ENCODE assay signal across 9 cellular contexts in the genomic region with DNA sequence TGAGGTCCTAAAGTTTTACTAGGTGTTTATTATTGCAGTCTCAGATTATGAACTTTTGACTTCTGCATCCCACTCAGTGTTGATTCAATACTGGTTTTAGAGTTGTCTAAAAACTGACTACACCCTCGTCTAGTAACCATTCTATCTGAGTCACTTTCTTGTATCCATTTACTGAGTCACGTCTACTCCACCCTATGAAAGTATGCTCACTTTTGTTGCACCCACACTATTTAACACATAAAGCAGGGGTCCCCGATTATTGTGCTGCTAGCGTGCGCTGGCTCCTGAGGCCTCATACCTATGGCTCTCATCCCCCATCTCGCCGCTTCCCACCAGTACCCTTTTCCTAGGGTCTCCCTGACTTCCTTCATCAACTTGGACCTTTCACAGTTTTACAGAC. TPM values are rescaled to one million over a fixed set of nuclear protein-coding genes. Genes with fewer than 3 reads are reported as not detected.
DNase-seq lines count a peak whose midpoint lies in the region; ATAC-seq, FAIRE-seq and TF ChIP-seq lines count a peak whose summit lies in the region.
"Had no signal": no experiment of that assay in that cellular context is flagged by ENCODE, and none has a peak within 500 bp of the region (broad histone marks: within the 10 kb centered on the region; RNA-seq: fewer than 3 reads in every experiment).

No MANE protein-coding gene starts in this region.

- CTCF ChIA-PET in PC-9 (lab: Charles Lee) = no interaction called here

- H3K27ac ChIP-seq in PC-9 = peak overlapping the region; percentile 68
- H3K27ac ChIP-seq in heart right ventricle = no peak overlapping the region
- H3K27ac ChIP-seq in H9 (ENCODE audit: insufficient read length, low read depth, low read length) = no peak overlapping the region

- peaks cover 4% of the 10 kb centered on the region for H3K27me3 Mint-ChIP-seq in glutamatergic neuron (ENCODE audit: unreplicated experiment)
- H3K27me3 Mint-ChIP-seq in H9 (ENCODE audit: low read depth) = peaks cover 10% of the 10 kb centered on the region

- no peak overlapping the region for H3K18ac ChIP-seq in H9 (ENCODE audit: insufficient read length, low read depth, low read length)

- H2BK12ac ChIP-seq in H9 (ENCODE audit: insufficient read length, low read depth, low read length) = no peak overlapping the region

- no peak overlapping the region for H2BK20ac ChIP-seq in H9 (ENCODE audit: low read depth, low read length, poor library complexity, severe bottlenecking)

- peaks cover 24% of the 10 kb centered on the region for H3F3A ChIP-seq in PC-9 (ENCODE audit: insufficient read depth, low read depth)

- TF ChIP-seq CTCF in PC-9 (conservative IDR thresholded peaks at IDR 0.05) (no peak), bronchial epithelial cell (IDR thresholded peaks at IDR 0.05; ENCODE audit: insufficient read depth, low read length, severe bottlenecking) (no peak), glutamatergic neuron (IDR thresholded peaks at IDR 0.05; ENCODE audit: partially characterized antibody, unreplicated experiment) (no peak), heart right ventricle (IDR thresholded peaks at IDR 0.05) (no peak), H9 (conservative IDR thresholded peaks at IDR 0.05) (no peak)

- 82 to 91% methylated on average over 7 of the region's 7 CpGs for WGBS in heart right ventricle, 2 donors
- WGBS in H9 (ENCODE audit: extremely low coverage, insufficient read length, low lambda C conversion rate) = no CpG with 5 or more reads among the region's 7 CpGs

- H3K79me2 ChIP-seq in PC-9 (ENCODE audit: low read depth) = 0 out of 2 replicates have a peak, but pooled peaks cover 5% of the 10 kb centered on the region
- no peaks in the 10 kb centered on the region for H3K79me2 ChIP-seq in H9 (ENCODE audit: insufficient read depth, low read length)

- no peak overlapping the region for H3T11ph ChIP-seq in H9 (ENCODE audit: low read length)

- H4K20me1 ChIP-seq in PC-9 (ENCODE audit: insufficient read depth) = no peaks in the 10 kb centered on the region
- H4K20me1 ChIP-seq in H9 (ENCODE audit: control insufficient read depth, insufficient read depth, insufficient read length) = no peaks in the 10 kb centered on the region

- H2AFZ ChIP-seq in PC-9 (0 out of 2 replicates have a peak overlapping the region, but pooled peaks have one; percentile 50), H9 (ENCODE audit: low read length) (no peak overlapping the region)

- H3K27ac Mint-ChIP-seq in glutamatergic neuron (ENCODE audit: unreplicated experiment) (no peak overlapping the region), H9 (no peak overlapping the region)

- H3K79me1 ChIP-seq in H9 (ENCODE audit: insufficient read depth, low read depth, low read length, poor library complexity, severe bottlenecking) = no peaks in the 10 kb centered on the region

- DNase-seq in GM03348 (ENCODE audit: low spot score) (peak; percentile 75), PC-9 (peak; percentile 21 to 60), bronchial epithelial cell (ENCODE audit: low read depth) (peak; percentile 95), non-pigmented ciliary epithelial cell (ENCODE audit: low read depth) (peak; percentile 30), NCI-H82 (lab: John Stamatoyannopoulos, UW) (no peak), glutamatergic neuron (no peak), heart right ventricle (no peak), H9 (no peak)
- DNase-seq: midbrain had no signal

- H3K4me3 Mint-ChIP-seq in glutamatergic neuron (ENCODE audit: unreplicated experiment) (no peak overlapping the region), H9 (no peak overlapping the region)

- H3K23ac ChIP-seq in H9 (ENCODE audit: insufficient read length, low read depth, low read length) = no peak overlapping the region

- H2BK5ac ChIP-seq in H9 (ENCODE audit: insufficient read length, low read length) = no peak overlapping the region

- H3K9me2 ChIP-seq in PC-9 (ENCODE audit: insufficient read depth) = no peaks in the 10 kb centered on the region

- no TSS peak for BruUV-seq in PC-9 (replicated peaks; lab: Mats Ljungman, UMichigan)

- H3K27me3 ChIP-seq in PC-9 (ENCODE audit: insufficient read depth, low read depth) (no peaks in the 10 kb centered on the region), bronchial epithelial cell (ENCODE audit: control insufficient read depth, insufficient read depth, low read length) (no peaks in the 10 kb centered on the region), heart right ventricle (no peaks in the 10 kb centered on the region), H9 (ENCODE audit: insufficient read depth, low read length) (no peaks in the 10 kb centered on the region)

- peak overlapping the region; percentile 35; the same call in 1 of the 2 replicates for H3K4me2 ChIP-seq in PC-9
- no peak overlapping the region for H3K4me2 ChIP-seq in H9 (ENCODE audit: insufficient read depth, insufficient read length, low read length)

- H4K91ac ChIP-seq in H9 (ENCODE audit: insufficient read length, low read depth, low read length) = no peak overlapping the region

- H4K8ac ChIP-seq in H9 (replicated peaks; ENCODE audit: insufficient read length, low read depth, low read length) = no peak overlapping the region

- H2BK15ac ChIP-seq in H9 (ENCODE audit: low read depth, low read length) = no peak overlapping the region

- intact Hi-C loops in PC-9 (cut with micrococcal nuclease; ENCODE audit: unreplicated experiment) = loop anchor here (5.0 to 10.0 kb wide), 4 partner anchors 47 to 351 kb away; no protein-coding TSS in a partner anchor
- intact Hi-C loops in heart right ventricle (cut with DNase I) = loop anchor here in 2 of 10 donors (5.0 to 10.0 kb wide), 2 partner anchors 98 to 119 kb away; partner anchors contain the start of gene VPS50 (in 1 of the 2)

- H2AK5ac ChIP-seq in H9 (ENCODE audit: insufficient read length, low read length) = no peak overlapping the region

- H3K4me3 ChIP-seq in PC-9 (no peak overlapping the region), bronchial epithelial cell (ENCODE audit: low read depth, low read length) (no peak overlapping the region), heart right ventricle (peak overlapping the region in 2 of 10 donors; percentile 14 to 62)

- no peak overlapping the region for H3K4ac ChIP-seq in H9 (ENCODE audit: low read depth, low read length)

- H3K9me3 Mint-ChIP-seq in glutamatergic neuron (ENCODE audit: unreplicated experiment) (no peaks in the 10 kb centered on the region), H9 (peaks cover 4 to 12% of the 10 kb centered on the region in 2 experiments)

- H3K4me1 Mint-ChIP-seq in glutamatergic neuron (ENCODE audit: low read depth, unreplicated experiment) = peaks cover 3% of the 10 kb centered on the region
- no peaks in the 10 kb centered on the region; a peak in 1 of 4 replicates for H3K4me1 Mint-ChIP-seq in H9

- no peak overlapping the region for H2BK120ac ChIP-seq in H9 (ENCODE audit: low read depth, low read length, poor library complexity, severe bottlenecking)

- peaks cover 16% of the 10 kb centered on the region; the same call in 1 of the 2 replicates for H3K9me3 ChIP-seq in PC-9 (ENCODE audit: insufficient read depth, low read depth)
- H3K9me3 ChIP-seq in heart right ventricle = peaks cover 0 to 49% (median 10%) of the 10 kb centered on the region in 11 donors
- no peaks in the 10 kb centered on the region for H3K9me3 ChIP-seq in H9 (ENCODE audit: control insufficient read depth, low read depth, low read length)

- no peak for FAIRE-seq in bronchial epithelial cell (lab: Jason Lieb, UNC)

- no peak overlapping the region for H4K5ac ChIP-seq in H9 (ENCODE audit: insufficient read length, low read depth, low read length)

- H3K14ac ChIP-seq in H9 (ENCODE audit: insufficient read depth, low read length) = no peak overlapping the region

- H3K36me3 Mint-ChIP-seq in glutamatergic neuron (ENCODE audit: unreplicated experiment) (peaks cover 10% of the 10 kb centered on the region), H9 (ENCODE audit: insufficient read depth in 1 of 3, low read depth in 3 of 3) (no peaks in the 10 kb centered on the region)

- no peak overlapping the region for H3K56ac ChIP-seq in H9 (ENCODE audit: insufficient read length, low read depth, low read length)

- H3K9ac ChIP-seq in H9 (ENCODE audit: extremely low read depth, insufficient read length, low read length) = no peak overlapping the region

- H3K36me3 ChIP-seq in PC-9 (ENCODE audit: low read depth) = no peaks in the 10 kb centered on the region
- no peaks in the 10 kb centered on the region for H3K36me3 ChIP-seq in bronchial epithelial cell (ENCODE audit: control insufficient read depth, insufficient read depth, low read length)
- peaks cover 0 to 48% (median 7%) of the 10 kb centered on the region in 9 donors for H3K36me3 ChIP-seq in heart right ventricle

- POLR2A ChIA-PET in PC-9 (lab: Charles Lee; ENCODE audit: unreplicated experiment) = interaction anchor here (0.6 kb wide), 1 partner anchor 284 kb away, joined by 9 read pairs; no protein-coding TSS in a partner anchor

- H3K23me2 ChIP-seq in H9 (ENCODE audit: insufficient read length, low read depth, low read length, poor library complexity, severe bottlenecking) = no peaks in the 10 kb centered on the region

- ATAC-seq in heart right ventricle = no peak

- H3K4me1 ChIP-seq in PC-9 (replicated peaks; ENCODE audit: insufficient read depth) (peaks cover 57% of the 10 kb centered on the region), heart right ventricle (peaks cover 3 to 34% (median 14%) of the 10 kb centered on the region in 9 donors), H9 (ENCODE audit: insufficient read depth, low read length) (no peaks in the 10 kb centered on the region)

RNA-seq across cellular contexts. Expression of gene SAMD9, which starts 2.0 kb away (rescaled TPM):
- total RNA-seq in PC-9 (2021) = 7.0 and 12.1 TPM in 2 replicates
- 5.5 and 13.2 TPM in 2 replicates for total RNA-seq in bronchial epithelial cell
- total RNA-seq in glutamatergic neuron (ENCODE audit: unreplicated experiment) = not detected
- 1 to 10 TPM; 1.7 to 6.2 (median 3.4) TPM for total RNA-seq in heart right ventricle
- 1 to 10 TPM; 1.1 to 2.0 TPM for polyA plus RNA-seq in heart right ventricle
- 0.07 TPM in 1 of 2 replicates, not detected in the other for total RNA-seq in H9 (2021)

RNA-seq across cellular contexts. Expression of gene SAMD9L, which starts 32.4 kb away (rescaled TPM):
- 3.6 and 4.1 TPM in 2 replicates for total RNA-seq in PC-9 (2021)
- under 0.01 and 0.64 TPM in 2 replicates for total RNA-seq in bronchial epithelial cell
- total RNA-seq in glutamatergic neuron (ENCODE audit: unreplicated experiment) = not detected
- 10 to 100 TPM in 1 of 10 donors, 1 to 10 TPM in 9; 3.3 to 27.7 (median 4.9) TPM for total RNA-seq in heart right ventricle
- 1 to 10 TPM; 1.7 to 6.4 TPM for polyA plus RNA-seq in heart right ventricle
- total RNA-seq in H9 (2021) = not detected in 2 replicates

Comparison
In these comparisons a context has a peak if more than half of its experiments do, and no peak if none do; other contexts are left out.
1. DNase-seq: peak in GM03348 (single experiment), PC-9 (2 of 2), bronchial epithelial cell (single experiment) and non-pigmented ciliary epithelial cell (single experiment); none in NCI-H82 (single experiment), glutamatergic neuron (single experiment), heart right ventricle (0 of 2) and H9 (single experiment).